In genomic region chr17:75855310-75856061, GRCh38 we compare ENCODE assay signal across 8 cellular contexts. TPM values are rescaled to one million over a fixed set of nuclear protein-coding genes. Genes with fewer than 3 reads are reported as not detected.
DNase-seq lines count a peak whose midpoint lies in the region; ATAC-seq and TF ChIP-seq lines count a peak whose summit lies in the region.

Gene WBP2 (minus strand): TSS chr17:75855335. CDS start chr17:75855297, 38 bp downstream.

- ATAC-seq in GM21515 (IDR thresholded peaks at IDR 0.05; ENCODE audit: unreplicated experiment): peak; percentile 80

- peaks cover 5% of the 10 kb centered on the region for H3K36me3 Mint-ChIP-seq in endothelial cell (ENCODE audit: low read depth, unreplicated experiment)
- peaks cover 4% of the 10 kb centered on the region for H3K36me3 Mint-ChIP-seq in mesothelial cell of epicardium

- peak within 1 kb of the TSS; percentile 70 for H3K27ac ChIP-seq in OCI-LY1 (ENCODE audit: low read depth, low read length, poor library complexity, severe bottlenecking)

- peaks cover 11% of the 10 kb centered on the region; the same call in 1 of the 2 replicates for H3K36me3 ChIP-seq in OCI-LY1 (ENCODE audit: insufficient read depth, low read length)

- H3K9me3 ChIP-seq in OCI-LY1 (ENCODE audit: low read length): no peaks in the 10 kb centered on the region

- H3K27me3 ChIP-seq in OCI-LY1 (ENCODE audit: insufficient read depth, low read length): no peaks in the 10 kb centered on the region

- H3K9me3 Mint-ChIP-seq in endothelial cell (ENCODE audit: unreplicated experiment): no peaks in the 10 kb centered on the region
- no peaks in the 10 kb centered on the region for H3K9me3 Mint-ChIP-seq in mesothelial cell of epicardium

- no peaks in the 10 kb centered on the region for H3K79me2 ChIP-seq in OCI-LY1 (ENCODE audit: insufficient read depth, low read length)

- H3K27ac Mint-ChIP-seq in endothelial cell (ENCODE audit: unreplicated experiment) (no peak within 1 kb of the TSS), mesothelial cell of epicardium (peak within 1 kb of the TSS; percentile 84)

- H3K9ac ChIP-seq in OCI-LY1 (ENCODE audit: low read length): peak within 1 kb of the TSS; percentile 93

- H3K9me2 ChIP-seq in OCI-LY1 (ENCODE audit: low read depth, low read length): no peaks in the 10 kb centered on the region

- TF ChIP-seq CTCF in OCI-LY1 (IDR thresholded peaks at IDR 0.05; ENCODE audit: low read length) (peak; percentile 70), endothelial cell (IDR thresholded peaks at IDR 0.05; ENCODE audit: unreplicated experiment) (peak; percentile 57), mesothelial cell of epicardium (IDR thresholded peaks at IDR 0.05; ENCODE audit: unreplicated experiment) (no peak)

- peak within 1 kb of the TSS; percentile 92 for H3K4me3 Mint-ChIP-seq in endothelial cell (ENCODE audit: unreplicated experiment)
- no peak within 1 kb of the TSS for H3K4me3 Mint-ChIP-seq in mesothelial cell of epicardium

- peaks cover 39% of the 10 kb centered on the region for H3K4me1 ChIP-seq in OCI-LY1 (ENCODE audit: insufficient read depth, low read length, severe bottlenecking)

- H2AFZ ChIP-seq in OCI-LY1 (ENCODE audit: low read length): no peak within 1 kb of the TSS

- H3K4me3 ChIP-seq in OCI-LY1 (ENCODE audit: low read depth, low read length, poor library complexity, severe bottlenecking): peak within 1 kb of the TSS; percentile 83

- H3K27me3 Mint-ChIP-seq in endothelial cell (ENCODE audit: unreplicated experiment): peaks cover 8% of the 10 kb centered on the region
- no peaks in the 10 kb centered on the region for H3K27me3 Mint-ChIP-seq in mesothelial cell of epicardium (ENCODE audit: low read depth)

- H3K4me1 Mint-ChIP-seq in endothelial cell (ENCODE audit: unreplicated experiment): peaks cover 23% of the 10 kb centered on the region
- peaks cover 15% of the 10 kb centered on the region for H3K4me1 Mint-ChIP-seq in mesothelial cell of epicardium

- H3K4me2 ChIP-seq in OCI-LY1 (ENCODE audit: low read length): peak within 1 kb of the TSS; percentile 92

- H3F3A ChIP-seq in OCI-LY1 (ENCODE audit: insufficient read depth, low read length): no peaks in the 10 kb centered on the region

- H4K20me1 ChIP-seq in OCI-LY1 (ENCODE audit: insufficient read depth, low read length): no peaks in the 10 kb centered on the region

- DNase-seq in DMS 273 treated with DMSO at 0.1 percent for 48 hours (lab: John Stamatoyannopoulos, UW) (peak; percentile 100), HuH-7 (ENCODE audit: low spot score) (peak; percentile 99), endothelial cell (ENCODE audit: low spot score) (peak; percentile 94), mesothelial cell of epicardium (ENCODE audit: low spot score in 2 of 2, unreplicated experiment in 2 of 2) (peak; percentile 93 to 94)
- DNase-seq in activated CD8-positive, alpha-beta memory T cell treated with anti-CD3 and anti-CD28 coated beads, Interleukin-2, amount 50 U/mL, for 4 hours: peak; percentile 94
- DNase-seq in stimulated activated CD8-positive, alpha-beta memory T cell treated with anti-CD3 and anti-CD28 coated beads, Interleukin-15, amount 100 ng/mL, for 48 hours (ENCODE audit: low read depth in 2 of 2): peak; percentile 95 to 96

RNA-seq across cellular contexts. Expression of gene WBP2, which starts in this region (rescaled TPM):
- 69.6 TPM for total RNA-seq in endothelial cell (ENCODE audit: unreplicated experiment)
- total RNA-seq in mesothelial cell of epicardium: 42.3 to 46.0 TPM (median 45.8 TPM) in 3 replicates

Comparison
In these comparisons a context has a peak if more than half of its experiments do, and no peak if none do; other contexts are left out.
1. Peak in every context shown above with its lines: DNase-seq, ATAC-seq, H3K4me3 ChIP-seq and H3K27ac ChIP-seq.